8 cellular contexts compared by ENCODE assay signal in the genomic region with DNA sequence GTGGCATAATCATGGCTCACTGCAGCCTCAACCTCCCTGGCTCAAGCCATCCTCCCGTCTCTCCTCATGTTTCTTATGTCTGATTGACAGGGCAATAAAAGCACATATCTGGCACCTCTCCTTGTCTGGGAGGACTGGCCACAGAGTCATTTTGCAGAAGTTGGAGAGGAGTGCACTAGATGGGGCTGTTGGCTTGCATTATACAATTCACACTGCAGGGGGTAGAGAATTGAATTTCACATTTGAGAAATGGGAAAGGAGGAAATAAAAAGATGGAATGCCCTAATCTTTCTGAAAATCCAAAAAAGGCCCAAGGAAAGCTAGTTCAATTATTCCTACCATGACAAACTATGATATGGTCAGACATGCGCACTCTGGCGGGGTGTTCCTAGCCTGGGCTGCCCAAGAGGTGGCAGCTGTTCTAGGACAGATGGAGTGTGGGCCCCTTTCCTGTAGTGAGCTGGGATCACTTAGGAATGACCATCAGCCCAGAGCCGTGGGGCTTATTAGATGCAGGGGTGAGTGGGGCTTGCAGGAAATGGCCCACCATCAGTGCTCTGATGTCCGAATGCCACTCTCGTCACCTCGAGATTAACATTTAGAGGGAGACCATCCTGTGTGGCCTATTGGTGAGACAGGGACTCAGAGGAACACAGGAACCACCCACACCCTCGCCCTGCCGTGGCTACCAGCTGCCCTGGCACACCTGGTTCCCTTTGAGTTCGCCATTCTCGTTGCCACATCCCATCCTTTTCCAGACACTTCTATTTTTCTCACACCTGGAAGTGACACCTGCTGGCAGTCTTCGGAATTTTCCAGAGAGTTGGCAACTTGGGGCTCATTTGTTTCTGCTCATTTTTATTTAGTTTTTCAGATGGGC. TPM values are rescaled to one million over a fixed set of nuclear protein-coding genes. Genes with fewer than 3 reads are reported as not detected.
DNase-seq lines count a peak whose midpoint lies in the region; ATAC-seq and TF ChIP-seq lines count a peak whose summit lies in the region.

No MANE protein-coding gene starts in this region.

- no peaks in the 10 kb centered on the region for H3K27me3 Mint-ChIP-seq in chondrocyte (ENCODE audit: low read depth)
- H3K27me3 Mint-ChIP-seq in stimulated activated memory B cell treated with anti-CD40 and anti-IgM and Interleukin-4, amounts not matched to agents 10 μg/mL and 1 μg/mL and 100 μg/mL, for 72 hours = peaks cover 47% of the 10 kb centered on the region
- H3K27me3 Mint-ChIP-seq in naive thymus-derived CD8-positive, alpha-beta T cell = peaks cover 14 to 34% (median 17%) of the 10 kb centered on the region in 5 donors

- intact Hi-C loops in gastrocnemius medialis (cut with DNase I; ENCODE audit: low total_unique reads) = no loop called here

- no peaks in the 10 kb centered on the region for H3K9me3 ChIP-seq in gastrocnemius medialis

- H3K4me3 ChIP-seq in BJ (ENCODE audit: low read depth, low read length) (no peak overlapping the region), gastrocnemius medialis (no peak overlapping the region)

- no peaks in the 10 kb centered on the region for H3K9me3 Mint-ChIP-seq in chondrocyte (ENCODE audit: low read depth)
- no peaks in the 10 kb centered on the region for H3K9me3 Mint-ChIP-seq in stimulated activated memory B cell treated with anti-CD40 and anti-IgM and Interleukin-4, amounts not matched to agents 10 μg/mL and 1 μg/mL and 100 μg/mL, for 72 hours
- H3K9me3 Mint-ChIP-seq in naive thymus-derived CD8-positive, alpha-beta T cell = no peaks in the 10 kb centered on the region

- H3K4me1 ChIP-seq in gastrocnemius medialis = no peaks in the 10 kb centered on the region

- in situ Hi-C loops in gastrocnemius medialis (cut with MboI; ENCODE audit: low sequenced_read_pairs in 4 of 4) = loop anchor here in 1 of 4 donors (25.0 kb wide), 1 partner anchor 95 kb away; no protein-coding TSS in a partner anchor

- H3K4me1 Mint-ChIP-seq in chondrocyte (ENCODE audit: low read depth) = peaks cover 5% of the 10 kb centered on the region
- no peaks in the 10 kb centered on the region for H3K4me1 Mint-ChIP-seq in stimulated activated memory B cell treated with anti-CD40 and anti-IgM and Interleukin-4, amounts not matched to agents 10 μg/mL and 1 μg/mL and 100 μg/mL, for 72 hours
- H3K4me1 Mint-ChIP-seq in naive thymus-derived CD8-positive, alpha-beta T cell = no peaks in the 10 kb centered on the region

- POLR2A ChIA-PET in BJ (lab: Charles Lee) = no interaction called here
- POLR2A ChIA-PET in naive thymus-derived CD8-positive, alpha-beta T cell (lab: Charles Lee) = no interaction called here

- no peaks in the 10 kb centered on the region for H3K36me3 Mint-ChIP-seq in chondrocyte (ENCODE audit: low read depth)
- no peaks in the 10 kb centered on the region for H3K36me3 Mint-ChIP-seq in stimulated activated memory B cell treated with anti-CD40 and anti-IgM and Interleukin-4, amounts not matched to agents 10 μg/mL and 1 μg/mL and 100 μg/mL, for 72 hours
- H3K36me3 Mint-ChIP-seq in naive thymus-derived CD8-positive, alpha-beta T cell = no peaks in the 10 kb centered on the region

- DNase-seq in BJ (ENCODE audit: low read depth) (no peak), NCI-H345 (lab: John Stamatoyannopoulos, UW) (peak; percentile 66), chondrocyte (ENCODE audit: low spot score) (no peak), lung microvascular endothelial cell (ENCODE audit: low read depth in 2 of 2) (peak; percentile 43 to 51), gastrocnemius medialis (no peak)
- no peak for DNase-seq in naive thymus-derived CD8-positive, alpha-beta T cell

- TF ChIP-seq CTCF in BJ (IDR thresholded peaks at IDR 0.05; ENCODE audit: insufficient read depth, low read depth, low read length) = peak; percentile 49
- TF ChIP-seq CTCF in chondrocyte (IDR thresholded peaks at IDR 0.05) = peak; percentile 83
- no peak for TF ChIP-seq CTCF in gastrocnemius medialis (IDR thresholded peaks at IDR 0.05 in 4 of 5, conservative IDR thresholded peaks at IDR 0.05 in 1 of 5)

- no peak for TF ChIP-seq POLR2A in gastrocnemius medialis (IDR thresholded peaks at IDR 0.05)

- no peak overlapping the region for H3K27ac Mint-ChIP-seq in chondrocyte (ENCODE audit: unreplicated experiment)
- no peak overlapping the region for H3K27ac Mint-ChIP-seq in stimulated activated memory B cell treated with anti-CD40 and anti-IgM and Interleukin-4, amounts not matched to agents 10 μg/mL and 1 μg/mL and 100 μg/mL, for 72 hours
- no peak overlapping the region for H3K27ac Mint-ChIP-seq in naive thymus-derived CD8-positive, alpha-beta T cell

- ATAC-seq in GM21723 (IDR thresholded peaks at IDR 0.05; ENCODE audit: unreplicated experiment) (peak; percentile 62), gastrocnemius medialis (no peak)
- no peak for ATAC-seq in stimulated activated memory B cell treated with anti-CD40 and anti-IgM and Interleukin-4, amounts not matched to agents 10 μg/mL and 1 μg/mL and 100 μg/mL, for 72 hours
- ATAC-seq in naive thymus-derived CD8-positive, alpha-beta T cell = no peak

- H3K27ac ChIP-seq in gastrocnemius medialis = no peak overlapping the region

- H3K4me3 Mint-ChIP-seq in chondrocyte (ENCODE audit: unreplicated experiment) = no peak overlapping the region
- H3K4me3 Mint-ChIP-seq in stimulated activated memory B cell treated with anti-CD40 and anti-IgM and Interleukin-4, amounts not matched to agents 10 μg/mL and 1 μg/mL and 100 μg/mL, for 72 hours = no peak overlapping the region
- no peak overlapping the region for H3K4me3 Mint-ChIP-seq in naive thymus-derived CD8-positive, alpha-beta T cell

- H3K36me3 ChIP-seq in BJ (ENCODE audit: control insufficient read depth, insufficient read depth, low read length) (no peaks in the 10 kb centered on the region), gastrocnemius medialis (no peaks in the 10 kb centered on the region)

- CTCF ChIA-PET in BJ (lab: Yijun Ruan, JAX) = interaction anchor here (0.7 to 2.9 kb wide), 9 partner anchors 9 to 66 kb away, joined by 3 to 11 read pairs (median 3); no protein-coding TSS in a partner anchor

- no peaks in the 10 kb centered on the region for H3K27me3 ChIP-seq in BJ (ENCODE audit: control insufficient read depth, insufficient read depth, low read length)
- peaks cover 0 to 3% (median 0%) of the 10 kb centered on the region in 3 donors for H3K27me3 ChIP-seq in gastrocnemius medialis

RNA-seq across cellular contexts. Expression of a gene that starts 21.8 kb away (rescaled TPM):
- not detected in 2 replicates for polyA plus RNA-seq in BJ (2011; rRNA removed)
- 0.10 TPM in 1 of 2 replicates, not detected in the other for polyA minus RNA-seq in BJ (2011; rRNA and poly(A)+ RNA removed)
- total RNA-seq in chondrocyte (0.29 to 5.2 TPM (median 4.5 TPM) in 3 replicates), lung microvascular endothelial cell (not detected in 2 replicates), gastrocnemius medialis (not detected)
- total RNA-seq in naive thymus-derived CD8-positive, alpha-beta T cell = 1 to 10 TPM; 1.5 to 2.8 TPM
- 1 to 10 TPM in 1 of 3 donors, under 1 TPM in 1, not detected in 1; 0.71 to 1.3 TPM for polyA plus RNA-seq in naive thymus-derived CD8-positive, alpha-beta T cell

Comparison
In these comparisons a context has a peak if more than half of its experiments do, and no peak if none do; other contexts are left out.
1. DNase-seq: peak in NCI-H345 (single experiment) and lung microvascular endothelial cell (2 of 2); none in BJ (single experiment), chondrocyte (single experiment), naive thymus-derived CD8-positive, alpha-beta T cell (0 of 10) and gastrocnemius medialis (0 of 2).
2. CTCF ChIP-seq: peak in BJ (single experiment) and chondrocyte (single experiment); none in gastrocnemius medialis (0 of 5).